In genomic region chr13:48962281-48962680, GRCh38 we compare ENCODE assay signal across 19 cellular contexts.
"Had no signal": no experiment of that assay in that cellular context is flagged by ENCODE, and none has a peak within 500 bp of the region (broad histone marks: within the 10 kb centered on the region; RNA-seq: fewer than 3 reads in every experiment).

No MANE protein-coding gene starts in this region.

- DNase-seq: activated CD4-positive, alpha-beta T cell treated with anti-CD3 and anti-CD28 coated beads, Interleukin-2, amount 10 ng/mL, durations not matched to agents 24 days and 14 days; amniotic stem cell; brain microvascular endothelial cell; dorsolateral prefrontal cortex; gastrocnemius medialis; heart right ventricle; kidney; left ventricle myocardium superior; pancreas; stimulated activated CD4-positive, alpha-beta T cell treated with anti-CD3 and anti-CD28 coated beads, Interleukin-2, amount 100 ng/mL, for 48 hours; stimulated activated naive CD8-positive, alpha-beta T cell treated with anti-CD3 and anti-CD28 coated beads, Interleukin-15, Interleukin-2, amounts not matched to agents 100 U/mL and 50 U/mL, for 24 hours; T-helper 1 cell had no signal

- H3K36me3 ChIP-seq: brain microvascular endothelial cell, gastrocnemius medialis, heart right ventricle, neural progenitor cell, pancreas, suprapubic skin had no signal

- H3K9me3 Mint-ChIP-seq: activated naive CD4-positive, alpha-beta T cell treated with anti-CD3 and anti-CD28 coated beads, Interleukin-2, amount 50 U/mL, for 24 hours had no signal

- H3K9me3 ChIP-seq: gastrocnemius medialis, heart right ventricle, pancreas, suprapubic skin had no signal

- ATAC-seq: gastrocnemius medialis; heart right ventricle; left ventricle myocardium superior; pancreas; stimulated activated naive CD8-positive, alpha-beta T cell treated with anti-CD3 and anti-CD28 coated beads, Interleukin-15, Interleukin-2, amounts not matched to agents 100 U/mL and 50 U/mL, for 24 hours had no signal

- H3K4me3 ChIP-seq: dorsolateral prefrontal cortex, gastrocnemius medialis, heart right ventricle, neural progenitor cell, pancreas, suprapubic skin had no signal

- H3K36me3 Mint-ChIP-seq: activated naive CD4-positive, alpha-beta T cell treated with anti-CD3 and anti-CD28 coated beads, Interleukin-2, amount 50 U/mL, for 24 hours; mesothelial cell of epicardium; type B pancreatic cell had no signal

- H3K4me1 Mint-ChIP-seq: activated CD4-positive, alpha-beta T cell treated with anti-CD3 and anti-CD28 coated beads, Interleukin-2, amount 10 ng/mL, durations not matched to agents 24 days and 14 days; activated naive CD4-positive, alpha-beta T cell treated with anti-CD3 and anti-CD28 coated beads, Interleukin-2, amount 50 U/mL, for 24 hours; mesothelial cell of epicardium; neural progenitor cell had no signal

- H3K27me3 ChIP-seq: brain microvascular endothelial cell, dorsolateral prefrontal cortex, gastrocnemius medialis, heart right ventricle, neural progenitor cell, pancreas, suprapubic skin had no signal

- H2AFZ ChIP-seq: neural progenitor cell had no signal

- H3K4me3 Mint-ChIP-seq: activated CD4-positive, alpha-beta T cell treated with anti-CD3 and anti-CD28 coated beads, Interleukin-2, amount 10 ng/mL, durations not matched to agents 24 days and 14 days; activated naive CD4-positive, alpha-beta T cell treated with anti-CD3 and anti-CD28 coated beads, Interleukin-2, amount 50 U/mL, for 24 hours; mesothelial cell of epicardium; neural progenitor cell; type B pancreatic cell had no signal

- H3K27me3 Mint-ChIP-seq: activated naive CD4-positive, alpha-beta T cell treated with anti-CD3 and anti-CD28 coated beads, Interleukin-2, amount 50 U/mL, for 24 hours; type B pancreatic cell had no signal

- H3K4me2 ChIP-seq: neural progenitor cell had no signal

- H3K9ac ChIP-seq: neural progenitor cell had no signal

- FAIRE-seq: endometrium, kidney, pancreas had no signal

- H3K27ac ChIP-seq: brain microvascular endothelial cell, dorsolateral prefrontal cortex, gastrocnemius medialis, heart right ventricle, neural progenitor cell, pancreas, suprapubic skin, VCaP had no signal

- H3K4me1 ChIP-seq: gastrocnemius medialis, heart right ventricle, neural progenitor cell, pancreas, suprapubic skin had no signal

- H3K27ac Mint-ChIP-seq: activated CD4-positive, alpha-beta T cell treated with anti-CD3 and anti-CD28 coated beads, Interleukin-2, amount 10 ng/mL, durations not matched to agents 24 days and 14 days; activated naive CD4-positive, alpha-beta T cell treated with anti-CD3 and anti-CD28 coated beads, Interleukin-2, amount 50 U/mL, for 24 hours; mesothelial cell of epicardium; neural progenitor cell; type B pancreatic cell had no signal
